Comparison of ENCODE assay signal across 13 cellular contexts in the genomic region with DNA sequence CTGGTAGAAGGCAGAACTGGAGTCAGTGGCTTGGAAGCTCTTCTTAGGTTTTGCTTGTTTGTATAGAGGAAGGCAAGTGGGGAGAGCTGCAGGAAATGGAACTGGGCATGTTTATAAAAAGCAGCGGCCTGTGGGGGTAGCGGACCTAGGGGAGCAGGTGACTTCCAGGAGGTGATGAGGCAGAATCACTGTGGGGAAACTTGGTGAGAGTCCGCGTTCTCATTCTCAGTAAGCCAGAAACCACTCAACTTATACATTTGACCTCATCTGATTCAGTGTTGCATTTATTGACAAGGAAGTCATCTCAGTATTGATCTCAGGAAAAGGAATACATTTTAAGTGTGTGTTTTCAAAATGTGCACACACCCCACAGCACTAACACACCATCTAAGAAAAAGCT.
DNase-seq lines count a peak whose midpoint lies in the region; ATAC-seq, FAIRE-seq and TF ChIP-seq lines count a peak whose summit lies in the region.
"Had no signal": no experiment of that assay in that cellular context is flagged by ENCODE, and none has a peak within 500 bp of the region (broad histone marks: within the 10 kb centered on the region; RNA-seq: fewer than 3 reads in every experiment).

No MANE protein-coding gene starts in this region.

- intact Hi-C loops in HepG2 (cut with micrococcal nuclease; ENCODE audit: unreplicated experiment) (no loop called here), right lobe of liver (cut with DNase I) (no loop called here), posterior cingulate gyrus (cut with DNase I) (no loop called here)

- H3K4me1 ChIP-seq in HepG2 (ENCODE audit: insufficient read depth, low read length): peaks cover 24% of the 10 kb centered on the region
- no peaks in the 10 kb centered on the region for H3K4me1 ChIP-seq in right lobe of liver
- H3K4me1 ChIP-seq: suprapubic skin had no signal

- WGBS in HepG2 (ENCODE audit: low lambda C conversion rate): 79% methylated on average over 4 of the region's 4 CpGs
- 41% methylated on average over 4 of the region's 4 CpGs for WGBS in right lobe of liver (ENCODE audit: insufficient coverage, low coverage, low lambda C conversion rate, missing lambda C conversion rate)

- H3K4me3 ChIP-seq in HepG2 (replicated peaks in 1 of 3; ENCODE audit: insufficient read depth in 1 of 3, low read depth in 2 of 3, low read length in 3 of 3) (no peak overlapping the region), right lobe of liver (no peak overlapping the region)
- H3K4me3 ChIP-seq: suprapubic skin had no signal

- H4K20me1 ChIP-seq in HepG2 (ENCODE audit: insufficient read depth, low read length): no peaks in the 10 kb centered on the region

- no peak for TF ChIP-seq EP300 in HepG2 (IDR thresholded peaks at IDR 0.05; ENCODE audit: low read depth in 2 of 2, low read length in 2 of 2)
- no peak for TF ChIP-seq EP300 in HepG2 (CRISPR knock-in tag; IDR thresholded peaks at IDR 0.05; ENCODE audit: borderline replicate concordance)

- TF ChIP-seq POLR2A in HepG2 (IDR thresholded peaks at IDR 0.05; ENCODE audit: insufficient read depth in 1 of 2, low read depth in 2 of 2, low read length in 2 of 2): no peak
- no peak for TF ChIP-seq POLR2A in right lobe of liver (IDR thresholded peaks at IDR 0.05)

- H2AFZ ChIP-seq in HepG2 (ENCODE audit: low read length): no peak overlapping the region

- no peak for FAIRE-seq in HepG2 (lab: Jason Lieb, UNC)
- FAIRE-seq: RCC 7860 had no signal

- ATAC-seq in HepG2: no peak
- no peak for ATAC-seq in right lobe of liver
- ATAC-seq in GM21737 (IDR thresholded peaks at IDR 0.05; ENCODE audit: unreplicated experiment): peak; percentile 80
- ATAC-seq in HG03280 (IDR thresholded peaks at IDR 0.05; ENCODE audit: unreplicated experiment): peak; percentile 71

- H3K36me3 ChIP-seq in HepG2 (replicated peaks in 1 of 2; ENCODE audit: control insufficient read depth in 1 of 2, insufficient read depth in 2 of 2, low read length in 2 of 2): no peaks in the 10 kb centered on the region
- H3K36me3 ChIP-seq in right lobe of liver: no peaks in the 10 kb centered on the region
- H3K36me3 ChIP-seq: neutrophil, suprapubic skin had no signal

- H3K27ac ChIP-seq in HepG2 (ENCODE audit: extremely low read length, insufficient read depth, low read length): no peak overlapping the region
- no peak overlapping the region for H3K27ac ChIP-seq in right lobe of liver
- H3K27ac ChIP-seq: neutrophil, suprapubic skin had no signal

- in situ Hi-C loops in HepG2 (cut with HindIII; ENCODE audit: extremely low pct_ligation_motif_present, low pct_unique_long_range_greater_than_20kb): no loop called here

- H3K79me2 ChIP-seq in HepG2 (ENCODE audit: insufficient read depth, low read length): no peaks in the 10 kb centered on the region

- CTCF ChIA-PET in HepG2 (lab: Yijun Ruan, JAX; ENCODE audit: low intra/inter-chr PET ratio, low total read pairs): no interaction called here

- H3K27me3 ChIP-seq in HepG2 (ENCODE audit: control insufficient read depth in 1 of 2, insufficient read depth in 2 of 2, low read length in 2 of 2): no peaks in the 10 kb centered on the region
- H3K27me3 ChIP-seq in right lobe of liver: no peaks in the 10 kb centered on the region
- H3K27me3 ChIP-seq: neutrophil, suprapubic skin had no signal

- no peak overlapping the region for H3K9ac ChIP-seq in HepG2 (ENCODE audit: insufficient read depth, low read depth, low read length)

- no peak for TF ChIP-seq RAD21 in HepG2 (CRISPR knock-in tag; IDR thresholded peaks at IDR 0.05)

- H3K4me2 ChIP-seq in HepG2 (ENCODE audit: low read depth, low read length): no peak overlapping the region

- TF ChIP-seq CTCF in HepG2 (CRISPR knock-in tag; IDR thresholded peaks at IDR 0.05): no peak
- TF ChIP-seq CTCF in right lobe of liver (IDR thresholded peaks at IDR 0.05): no peak

- no peaks in the 10 kb centered on the region for H3K9me3 ChIP-seq in HepG2 (ENCODE audit: low read length)
- no peaks in the 10 kb centered on the region for H3K9me3 ChIP-seq in right lobe of liver
- H3K9me3 ChIP-seq: neutrophil, suprapubic skin had no signal

- BruUV-seq in HepG2 (replicated peaks; lab: Mats Ljungman, UMichigan): no TSS peak

- POLR2A ChIA-PET in HepG2 (lab: Yijun Ruan, JAX): interaction anchor here (0.8 kb wide), 1 partner anchor 13 kb away, joined by 4 read pairs; no protein-coding TSS in a partner anchor

- DNase-seq in HepG2 (ENCODE audit: low spot score): no peak
- no peak for DNase-seq in right lobe of liver
- no peak for DNase-seq in germinal center (ENCODE audit: low spot score)
- no peak for DNase-seq in posterior cingulate gyrus
- DNase-seq in NCI-H2227 (lab: John Stamatoyannopoulos, UW; ENCODE audit: unreplicated experiment): no peak
- DNase-seq in AG08395 (ENCODE audit: low spot score): no peak
- DNase-seq: activated T-cell treated with anti-CD3 and anti-CD28 coated beads, Interleukin-2, amount 50 U/mL, for 72 hours; stimulated activated CD4-positive, alpha-beta T cell treated with anti-CD3 and anti-CD28 coated beads, Interleukin-2, amount 100 ng/mL, for 24 hours had no signal

TF ChIP-seq in HepG2, 621 proteins besides CTCF, POLR2A, EP300 and RAD21:
- TF ChIP-seq, protein P1, sequence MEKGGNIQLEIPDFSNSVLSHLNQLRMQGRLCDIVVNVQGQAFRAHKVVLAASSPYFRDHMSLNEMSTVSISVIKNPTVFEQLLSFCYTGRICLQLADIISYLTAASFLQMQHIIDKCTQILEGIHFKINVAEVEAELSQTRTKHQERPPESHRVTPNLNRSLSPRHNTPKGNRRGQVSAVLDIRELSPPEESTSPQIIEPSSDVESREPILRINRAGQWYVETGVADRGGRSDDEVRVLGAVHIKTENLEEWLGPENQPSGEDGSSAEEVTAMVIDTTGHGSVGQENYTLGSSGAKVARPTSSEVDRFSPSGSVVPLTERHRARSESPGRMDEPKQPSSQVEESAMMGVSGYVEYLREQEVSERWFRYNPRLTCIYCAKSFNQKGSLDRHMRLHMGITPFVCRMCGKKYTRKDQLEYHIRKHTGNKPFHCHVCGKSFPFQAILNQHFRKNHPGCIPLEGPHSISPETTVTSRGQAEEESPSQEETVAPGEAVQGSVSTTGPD (CRISPR knock-in tag; IDR thresholded peaks at IDR 0.05): no peak
- TF ChIP-seq, protein P2, sequence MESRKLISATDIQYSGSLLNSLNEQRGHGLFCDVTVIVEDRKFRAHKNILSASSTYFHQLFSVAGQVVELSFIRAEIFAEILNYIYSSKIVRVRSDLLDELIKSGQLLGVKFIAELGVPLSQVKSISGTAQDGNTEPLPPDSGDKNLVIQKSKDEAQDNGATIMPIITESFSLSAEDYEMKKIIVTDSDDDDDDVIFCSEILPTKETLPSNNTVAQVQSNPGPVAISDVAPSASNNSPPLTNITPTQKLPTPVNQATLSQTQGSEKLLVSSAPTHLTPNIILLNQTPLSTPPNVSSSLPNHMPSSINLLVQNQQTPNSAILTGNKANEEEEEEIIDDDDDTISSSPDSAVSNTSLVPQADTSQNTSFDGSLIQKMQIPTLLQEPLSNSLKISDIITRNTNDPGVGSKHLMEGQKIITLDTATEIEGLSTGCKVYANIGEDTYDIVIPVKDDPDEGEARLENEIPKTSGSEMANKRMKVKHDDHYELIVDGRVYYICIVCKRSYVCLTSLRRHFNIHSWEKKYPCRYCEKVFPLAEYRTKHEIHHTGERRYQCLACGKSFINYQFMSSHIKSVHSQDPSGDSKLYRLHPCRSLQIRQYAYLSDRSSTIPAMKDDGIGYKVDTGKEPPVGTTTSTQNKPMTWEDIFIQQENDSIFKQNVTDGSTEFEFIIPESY (CRISPR knock-in tag; IDR thresholded peaks at IDR 0.05): peak; percentile 77

Comparison
In these comparisons a context has a peak if more than half of its experiments do, and no peak if none do; other contexts are left out.
1. ATAC-seq: peak in GM21737 (single experiment) and HG03280 (single experiment); none in HepG2 (single experiment) and right lobe of liver (0 of 4).